24 cellular contexts compared by ENCODE assay signal in genomic region chr14:35220920-35221319, GRCh38.
DNase-seq lines count a peak whose midpoint lies in the region; ATAC-seq and TF ChIP-seq lines count a peak whose summit lies in the region.
"Had no signal": no experiment of that assay in that cellular context is flagged by ENCODE, and none has a peak within 500 bp of the region (broad histone marks: within the 10 kb centered on the region; RNA-seq: fewer than 3 reads in every experiment).

No MANE protein-coding gene starts in this region.

- no peaks in the 10 kb centered on the region for H3K9me3 ChIP-seq in IMR-90 (ENCODE audit: control insufficient read depth, insufficient read depth, low read length)
- no peaks in the 10 kb centered on the region for H3K9me3 ChIP-seq in T-helper 17 cell (ENCODE audit: control insufficient read depth, low read length, poor library complexity, severe bottlenecking)
- no peaks in the 10 kb centered on the region for H3K9me3 ChIP-seq in mesenchymal stem cell (ENCODE audit: control insufficient read depth, low read length)
- no peaks in the 10 kb centered on the region for H3K9me3 ChIP-seq in CD8-positive, alpha-beta memory T cell (ENCODE audit: low read length)
- H3K9me3 ChIP-seq: A549; BLaER1 treated with 17β-estradiol and CSF1 and Interleukin-3, amounts not matched to agents 10 nM and 100 nM had no signal

- H4K8ac ChIP-seq in IMR-90 (ENCODE audit: low read depth in 2 of 2, low read length in 2 of 2) (no peak overlapping the region), mesenchymal stem cell (ENCODE audit: low read length) (peak overlapping the region; percentile 40)

- H2BK120ac ChIP-seq in IMR-90 (ENCODE audit: low read depth, low read length): no peak overlapping the region
- H2BK120ac ChIP-seq in mesenchymal stem cell (ENCODE audit: low read depth, low read length): no peak overlapping the region

- CTCF ChIA-PET in IMR-90 (lab: Yijun Ruan, JAX): no interaction called here
- CTCF ChIA-PET in CD8-positive, alpha-beta memory T cell (lab: Charles Lee): no interaction called here

- TF ChIP-seq CTCF in IMR-90 (conservative IDR thresholded peaks at IDR 0.05; ENCODE audit: low read depth, low read length): no peak

- H3K9ac ChIP-seq in IMR-90 (ENCODE audit: low read depth, low read length) (no peak overlapping the region), mesenchymal stem cell (ENCODE audit: low read length) (no peak overlapping the region)
- H3K9ac ChIP-seq: BLaER1 treated with 17β-estradiol and CSF1 and Interleukin-3, amounts not matched to agents 10 nM and 100 nM had no signal

- H3K4me3 Mint-ChIP-seq in T-helper 17 cell: no peak overlapping the region
- H3K4me3 Mint-ChIP-seq in CD8-positive, alpha-beta memory T cell: no peak overlapping the region
- H3K4me3 Mint-ChIP-seq: CD4-positive, alpha-beta T cell; IgD-negative memory B cell had no signal

- no peak for TF ChIP-seq RAD21 in IMR-90 (IDR thresholded peaks at IDR 0.05; ENCODE audit: low read length)

- no peak overlapping the region for H4K91ac ChIP-seq in IMR-90 (ENCODE audit: insufficient read depth, low read depth, low read length)
- no peak overlapping the region for H4K91ac ChIP-seq in mesenchymal stem cell (ENCODE audit: low read length)

- H3K14ac ChIP-seq in IMR-90 (replicated peaks; ENCODE audit: low read depth, low read length) (no peak overlapping the region), mesenchymal stem cell (ENCODE audit: low read length in 2 of 2) (no peak overlapping the region)

- WGBS in IMR-90 (ENCODE audit: extremely low coverage in 2 of 2, insufficient read length in 1 of 2), 2 experiments: no CpG with 5 or more reads among the region's 1 CpG
- no CpG with 5 or more reads among the region's 1 CpG for WGBS in mesenchymal stem cell

- H3K27me3 Mint-ChIP-seq in T-helper 17 cell: no peaks in the 10 kb centered on the region
- H3K27me3 Mint-ChIP-seq in CD8-positive, alpha-beta memory T cell: no peaks in the 10 kb centered on the region
- H3K27me3 Mint-ChIP-seq: CD4-positive, alpha-beta T cell; IgD-negative memory B cell had no signal

- H3K27ac ChIP-seq in IMR-90 (ENCODE audit: insufficient read depth, low read length): no peak overlapping the region
- H3K27ac ChIP-seq in mesenchymal stem cell (ENCODE audit: low read length, poor library complexity, severe bottlenecking): no peak overlapping the region
- no peak overlapping the region for H3K27ac ChIP-seq in caudate nucleus (ENCODE audit: low read depth, low read length)
- H3K27ac ChIP-seq in CD8-positive, alpha-beta memory T cell (ENCODE audit: low read depth, low read length): no peak overlapping the region
- H3K27ac ChIP-seq: A549; BLaER1 treated with 17β-estradiol and CSF1 and Interleukin-3, amounts not matched to agents 10 nM and 100 nM; SK-N-MC had no signal

- H3K79me1 ChIP-seq in IMR-90 (ENCODE audit: low read depth in 1 of 2, low read length in 2 of 2) (peaks cover 0 to 7% of the 10 kb centered on the region in 2 experiments; a peak in 1 of 4 replicates), mesenchymal stem cell (replicated peaks; ENCODE audit: low read length, poor library complexity, severe bottlenecking) (peaks cover 10% of the 10 kb centered on the region)

- H2AFZ ChIP-seq in IMR-90 (replicated peaks; ENCODE audit: low read length, poor library complexity) (no peak overlapping the region), mesenchymal stem cell (ENCODE audit: low read depth, low read length) (no peak overlapping the region)

- no peak overlapping the region for H3K18ac ChIP-seq in IMR-90 (ENCODE audit: low read depth, low read length)
- no peak overlapping the region for H3K18ac ChIP-seq in mesenchymal stem cell (ENCODE audit: low read depth in 1 of 2, low read length in 2 of 2)

- no peak overlapping the region for H2BK12ac ChIP-seq in mesenchymal stem cell (ENCODE audit: low read length in 2 of 2)

- no peak overlapping the region for H2BK20ac ChIP-seq in IMR-90 (ENCODE audit: low read depth, low read length)

- peaks cover 5% of the 10 kb centered on the region; the same call in 1 of the 2 replicates for H3K9me1 ChIP-seq in IMR-90 (ENCODE audit: insufficient read depth, low read length)

- H3K4me2 ChIP-seq in IMR-90 (ENCODE audit: low read depth, low read length): no peak overlapping the region
- H3K4me2 ChIP-seq in mesenchymal stem cell (ENCODE audit: low read length, poor library complexity, severe bottlenecking): no peak overlapping the region
- H3K4me2 ChIP-seq: A549 had no signal

- POLR2A ChIA-PET in IMR-90 (lab: Charles Lee; ENCODE audit: unreplicated experiment): no interaction called here
- POLR2A ChIA-PET in CD8-positive, alpha-beta memory T cell (lab: Charles Lee): no interaction called here

- peaks cover 5% of the 10 kb centered on the region for H3K36me3 Mint-ChIP-seq in T-helper 17 cell (ENCODE audit: low read depth)
- peaks cover 6 to 42% (median 7%) of the 10 kb centered on the region in 3 donors for H3K36me3 Mint-ChIP-seq in CD8-positive, alpha-beta memory T cell

- H2BK5ac ChIP-seq in IMR-90 (ENCODE audit: low read depth, low read length, poor library complexity, severe bottlenecking) (no peak overlapping the region), mesenchymal stem cell (ENCODE audit: low read depth, low read length, poor library complexity, severe bottlenecking) (no peak overlapping the region)

- H3K27me3 ChIP-seq in IMR-90 (ENCODE audit: control insufficient read depth, insufficient read depth, low read length) (no peaks in the 10 kb centered on the region), mesenchymal stem cell (ENCODE audit: control insufficient read depth in 1 of 2, insufficient read depth in 1 of 2, low read length in 2 of 2) (no peaks in the 10 kb centered on the region)
- no peaks in the 10 kb centered on the region for H3K27me3 ChIP-seq in CD8-positive, alpha-beta memory T cell (ENCODE audit: insufficient read depth, low read length, poor library complexity, severe bottlenecking)
- H3K27me3 ChIP-seq: BLaER1 treated with 17β-estradiol and CSF1 and Interleukin-3, amounts not matched to agents 10 nM and 100 nM had no signal

- no peak for TF ChIP-seq POLR2A in IMR-90 (IDR thresholded peaks at IDR 0.05; ENCODE audit: low read depth, low read length)

- in situ Hi-C loops in IMR-90 (cut with MboI; ENCODE audit: low sequenced_read_pairs): no loop called here

- H2AK5ac ChIP-seq in IMR-90 (ENCODE audit: low read depth, low read length): peak overlapping the region; percentile 57; the same call in 1 of the 2 replicates
- H2AK5ac ChIP-seq in mesenchymal stem cell (ENCODE audit: low read length, severe bottlenecking): no peak overlapping the region

- no TSS peak for BruUV-seq in IMR-90 (replicated peaks; lab: Mats Ljungman, UMichigan)

- H4K5ac ChIP-seq in IMR-90 (ENCODE audit: low read depth, low read length): no peak overlapping the region

- H3K4me1 ChIP-seq in IMR-90 (ENCODE audit: control insufficient read depth, insufficient read depth, low read length): no peaks in the 10 kb centered on the region
- H3K4me1 ChIP-seq in mesenchymal stem cell (ENCODE audit: control insufficient read depth, insufficient read depth, low read depth, low read length): peaks cover 5% of the 10 kb centered on the region
- no peaks in the 10 kb centered on the region for H3K4me1 ChIP-seq in CD8-positive, alpha-beta memory T cell (ENCODE audit: insufficient read depth, low read length)

- dilution Hi-C loops in IMR-90 (cut with HindIII; ENCODE audit: low sequenced_read_pairs, unreplicated experiment): no loop called here

- H3K36me3 ChIP-seq in IMR-90 (ENCODE audit: control insufficient read depth, insufficient read depth, low read length) (no peaks in the 10 kb centered on the region), mesenchymal stem cell (ENCODE audit: control insufficient read depth in 1 of 2, insufficient read depth in 2 of 2, low read depth in 1 of 2, low read length in 2 of 2) (peaks cover 0 to 12% of the 10 kb centered on the region in 2 experiments)
- no peaks in the 10 kb centered on the region for H3K36me3 ChIP-seq in CD8-positive, alpha-beta memory T cell (ENCODE audit: insufficient read depth, low read length)

- H4K20me1 ChIP-seq in IMR-90 (ENCODE audit: insufficient read depth, low read length): no peaks in the 10 kb centered on the region
- H4K20me1 ChIP-seq: BLaER1 treated with 17β-estradiol and CSF1 and Interleukin-3, amounts not matched to agents 10 nM and 100 nM had no signal

- H3K9me3 Mint-ChIP-seq in CD8-positive, alpha-beta memory T cell: no peaks in the 10 kb centered on the region
- H3K9me3 Mint-ChIP-seq: CD4-positive, alpha-beta T cell; IgD-negative memory B cell had no signal

- ATAC-seq in IMR-90 (ENCODE audit: low read depth): no peak
- ATAC-seq in T-helper 17 cell: no peak
- ATAC-seq in GM18502 (IDR thresholded peaks at IDR 0.05; ENCODE audit: poor library complexity, unreplicated experiment): no peak
- ATAC-seq: A549, HCT116 had no signal

- intact Hi-C loops in IMR-90 (cut with micrococcal nuclease): no loop called here

- H3K23ac ChIP-seq in IMR-90 (ENCODE audit: low read depth, low read length): peak overlapping the region; percentile 53; the same call in 1 of the 2 replicates
- no peak overlapping the region for H3K23ac ChIP-seq in mesenchymal stem cell (ENCODE audit: low read length in 2 of 2)

- H3K4ac ChIP-seq in IMR-90 (ENCODE audit: low read depth, low read length) (no peak overlapping the region), mesenchymal stem cell (ENCODE audit: low read depth in 1 of 2, low read length in 2 of 2) (no peak overlapping the region)

- DNase-seq in EH (ENCODE audit: low read depth) (peak; percentile 25), IMR-90 (no peak), T-helper 17 cell (no peak), mesenchymal stem cell (no peak), caudate nucleus (lab: John Stamatoyannopoulos, UW) (no peak)
- DNase-seq in CD8-positive, alpha-beta memory T cell: no peak
- DNase-seq: AML-193; CD4-positive, alpha-beta T cell; COR-L47; DMS53; NCI-H1048; NCI-H1417 treated with DMSO at 0.1 percent for 48 hours; NCI-H1694 treated with DMSO at 0.1 percent for 48 hours; NCI-H2081 treated with DMSO at 0.1 percent for 48 hours; NCI-H2171; NCI-H524; NCI-H774; SIG-M5 had no signal

- H2AK9ac ChIP-seq in IMR-90 (replicated peaks; ENCODE audit: low read depth, low read length, poor library complexity): no peak overlapping the region

- H2BK15ac ChIP-seq in IMR-90 (ENCODE audit: low read depth, low read length): no peak overlapping the region
- H2BK15ac ChIP-seq in mesenchymal stem cell (ENCODE audit: low read depth, poor library complexity, severe bottlenecking): no peak overlapping the region

- no peak overlapping the region for H3K56ac ChIP-seq in IMR-90 (ENCODE audit: extremely low read depth, insufficient read depth, low read length)

- peak overlapping the region; percentile 12 for H3K27ac Mint-ChIP-seq in T-helper 17 cell
- peak overlapping the region in 3 of 8 donors; percentile 30 to 58 (median 55) for H3K27ac Mint-ChIP-seq in CD8-positive, alpha-beta memory T cell
- H3K27ac Mint-ChIP-seq: CD4-positive, alpha-beta T cell; IgD-negative memory B cell had no signal

- H3K4me1 Mint-ChIP-seq in T-helper 17 cell: peaks cover 27% of the 10 kb centered on the region
- H3K4me1 Mint-ChIP-seq in CD8-positive, alpha-beta memory T cell: peaks cover 11 to 21% (median 18%) of the 10 kb centered on the region in 3 donors
- H3K4me1 Mint-ChIP-seq: IgD-negative memory B cell had no signal

- H3K4me3 ChIP-seq in IMR-90 (ENCODE audit: insufficient read depth, low read depth, low read length): no peak overlapping the region
- H3K4me3 ChIP-seq in mesenchymal stem cell (ENCODE audit: insufficient read depth in 1 of 2, low read depth in 1 of 2, low read length in 2 of 2): no peak overlapping the region
- no peak overlapping the region for H3K4me3 ChIP-seq in CD8-positive, alpha-beta memory T cell (ENCODE audit: low read length)
- H3K4me3 ChIP-seq: A549; BLaER1 treated with 17β-estradiol and CSF1 and Interleukin-3, amounts not matched to agents 10 nM and 100 nM; SK-N-MC had no signal
